1 cellular context compared by ENCODE assay signal in genomic region chr17:57714660-57715059, GRCh38.
TF ChIP-seq lines count a peak whose summit lies in the region.

No MANE protein-coding gene starts in this region.

TF ChIP-seq in H1, 55 proteins besides CTCF, POLR2A, EP300 and RAD21:
- TF ChIP-seq CHD7 (IDR thresholded peaks at IDR 0.05; ENCODE audit: insufficient replicate concordance, low read length): no peak
- no peak for TF ChIP-seq BACH1 (IDR thresholded peaks at IDR 0.05; ENCODE audit: low read length)
